ENCODE assay signal across 1 cellular context in the genomic region with DNA sequence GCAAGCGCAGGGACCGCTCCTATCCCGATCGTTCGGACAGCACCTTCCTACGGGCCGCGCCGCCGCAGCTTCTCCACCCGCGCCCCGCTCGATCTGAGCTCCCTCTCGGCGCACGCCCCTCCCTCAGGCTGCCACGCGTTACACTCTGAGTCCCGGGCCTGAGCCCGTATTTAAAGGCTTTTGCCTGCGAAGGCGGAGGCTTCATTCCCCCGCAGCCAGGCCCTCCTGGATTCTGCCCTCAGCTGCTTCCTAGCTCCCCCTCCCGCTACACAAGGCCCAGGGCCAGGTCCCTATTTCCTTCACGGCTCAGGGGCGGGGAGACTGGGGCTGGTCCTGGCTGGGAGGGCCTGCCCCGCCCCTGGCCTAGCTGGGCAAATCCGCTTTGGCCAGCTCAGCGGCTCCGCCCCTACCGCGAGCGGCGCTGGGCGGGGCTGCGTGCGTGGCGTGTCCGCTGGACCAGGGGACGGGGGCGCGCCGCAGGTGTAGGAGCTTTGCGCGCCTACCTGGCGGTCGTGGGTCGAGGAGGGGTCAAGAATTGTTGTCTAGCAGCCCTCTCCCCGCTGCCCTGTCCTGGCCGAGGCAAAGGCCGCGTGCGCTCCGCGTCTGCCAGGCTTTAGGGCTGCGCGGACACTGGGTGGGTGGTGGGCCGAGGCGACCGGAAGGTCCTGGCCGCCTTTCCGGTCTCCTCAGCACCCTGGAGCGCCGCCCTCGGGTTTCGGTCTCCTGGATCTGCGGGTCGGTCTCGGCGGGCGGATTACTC.
TF ChIP-seq lines count a peak whose summit lies in the region.

A gene (minus strand): TSS at position 144 of the 760 bp plus-strand sequence. CDS start 5,927 bp downstream, outside the sequence.

TF ChIP-seq in HepG2, 621 proteins besides CTCF, POLR2A, EP300 and RAD21 (continued from another document and continues in another):
- TF ChIP-seq, protein P1, sequence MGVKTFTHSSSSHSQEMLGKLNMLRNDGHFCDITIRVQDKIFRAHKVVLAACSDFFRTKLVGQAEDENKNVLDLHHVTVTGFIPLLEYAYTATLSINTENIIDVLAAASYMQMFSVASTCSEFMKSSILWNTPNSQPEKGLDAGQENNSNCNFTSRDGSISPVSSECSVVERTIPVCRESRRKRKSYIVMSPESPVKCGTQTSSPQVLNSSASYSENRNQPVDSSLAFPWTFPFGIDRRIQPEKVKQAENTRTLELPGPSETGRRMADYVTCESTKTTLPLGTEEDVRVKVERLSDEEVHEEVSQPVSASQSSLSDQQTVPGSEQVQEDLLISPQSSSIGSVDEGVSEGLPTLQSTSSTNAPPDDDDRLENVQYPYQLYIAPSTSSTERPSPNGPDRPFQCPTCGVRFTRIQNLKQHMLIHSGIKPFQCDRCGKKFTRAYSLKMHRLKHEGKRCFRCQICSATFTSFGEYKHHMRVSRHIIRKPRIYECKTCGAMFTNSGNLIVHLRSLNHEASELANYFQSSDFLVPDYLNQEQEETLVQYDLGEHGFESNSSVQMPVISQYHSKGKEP (CRISPR knock-in tag; IDR thresholded peaks at IDR 0.05): peak; percentile 87
- TF ChIP-seq KDM2A (CRISPR knock-in tag; IDR thresholded peaks at IDR 0.05; ENCODE audit: borderline replicate concordance, low read depth) (peak; percentile 83), ZNF235 (CRISPR knock-in tag; IDR thresholded peaks at IDR 0.05; ENCODE audit: borderline replicate concordance) (peak; percentile 96), FOXM1 (CRISPR knock-in tag; IDR thresholded peaks at IDR 0.05) (peak; percentile 89; the same call in 1 of the 2 replicates), RBAK (CRISPR knock-in tag; IDR thresholded peaks at IDR 0.05) (no peak), ZFP90 (CRISPR knock-in tag; IDR thresholded peaks at IDR 0.05; ENCODE audit: borderline replicate concordance) (peak; percentile 17; the same call in 1 of the 2 replicates), ATAD3A (CRISPR knock-in tag; IDR thresholded peaks at IDR 0.05) (no peak), ZNF432 (CRISPR knock-in tag; IDR thresholded peaks at IDR 0.05; ENCODE audit: borderline replicate concordance) (no peak), ZSCAN29 (CRISPR knock-in tag; conservative IDR thresholded peaks at IDR 0.05) (0 out of 2 replicates have a peak, but pooled peaks have one; percentile 58), ZNF232 (CRISPR knock-in tag; IDR thresholded peaks at IDR 0.05; ENCODE audit: borderline replicate concordance) (peak; percentile 38; the same call in 1 of the 2 replicates), BCL6 (CRISPR knock-in tag; IDR thresholded peaks at IDR 0.05) (peak; percentile 60), ZNF569 (CRISPR knock-in tag; IDR thresholded peaks at IDR 0.05; ENCODE audit: borderline replicate concordance) (no peak), ZNF670 (CRISPR knock-in tag; IDR thresholded peaks at IDR 0.05; ENCODE audit: borderline replicate concordance) (peak; percentile 96), ARNT2 (CRISPR knock-in tag; IDR thresholded peaks at IDR 0.05; ENCODE audit: low read depth) (peak; percentile 96), ZNF563 (CRISPR knock-in tag; IDR thresholded peaks at IDR 0.05) (peak; percentile 93), ZNF781 (CRISPR knock-in tag; IDR thresholded peaks at IDR 0.05; ENCODE audit: borderline replicate concordance, not compliant biosample characterization) (no peak), ZNF672 (CRISPR knock-in tag; IDR thresholded peaks at IDR 0.05) (peak; percentile 94), BRD4 (CRISPR knock-in tag; IDR thresholded peaks at IDR 0.05) (0 out of 2 replicates have a peak, but pooled peaks have one; percentile 21), MLLT10 (CRISPR knock-in tag; IDR thresholded peaks at IDR 0.05) (peak; percentile 90; the same call in 1 of the 2 replicates), JUND (CRISPR knock-in tag; IDR thresholded peaks at IDR 0.05) (no peak), ELF3 (CRISPR knock-in tag; IDR thresholded peaks at IDR 0.05) (peak; percentile 95), ZSCAN20 (CRISPR knock-in tag; IDR thresholded peaks at IDR 0.05; ENCODE audit: borderline replicate concordance) (no peak; the same call in 1 of the 2 replicates), ZNF703 (CRISPR knock-in tag; IDR thresholded peaks at IDR 0.05; ENCODE audit: borderline replicate concordance) (peak; percentile 89), ZNF33A (CRISPR knock-in tag; IDR thresholded peaks at IDR 0.05; ENCODE audit: borderline replicate concordance) (peak; percentile 90; the same call in 1 of the 2 replicates), ZNF615 (CRISPR knock-in tag; IDR thresholded peaks at IDR 0.05; ENCODE audit: borderline replicate concordance) (no peak), ZNF484 (CRISPR knock-in tag; IDR thresholded peaks at IDR 0.05; ENCODE audit: borderline replicate concordance, low read depth) (no peak), MEF2D (CRISPR knock-in tag; IDR thresholded peaks at IDR 0.05) (peak; percentile 87), ZNF724P (CRISPR knock-in tag; IDR thresholded peaks at IDR 0.05; ENCODE audit: borderline replicate concordance) (peak; percentile 79), IKZF4 (CRISPR knock-in tag; IDR thresholded peaks at IDR 0.05; ENCODE audit: borderline replicate concordance, low read depth, not compliant biosample characterization) (peak; percentile 29), ONECUT2 (CRISPR knock-in tag; IDR thresholded peaks at IDR 0.05) (peak; percentile 60), HOXD1 (CRISPR knock-in tag; IDR thresholded peaks at IDR 0.05) (no peak), NR2F6 (IDR thresholded peaks at IDR 0.05) (peak; percentile 28; the same call in 1 of the 2 replicates), NR2F6 (CRISPR knock-in tag; IDR thresholded peaks at IDR 0.05) (peak; percentile 42; the same call in 1 of the 2 replicates), NBN (conservative IDR thresholded peaks at IDR 0.05) (no peak), REXO4 (CRISPR knock-in tag; IDR thresholded peaks at IDR 0.05; ENCODE audit: borderline replicate concordance) (no peak)
- TF ChIP-seq, protein P2, sequence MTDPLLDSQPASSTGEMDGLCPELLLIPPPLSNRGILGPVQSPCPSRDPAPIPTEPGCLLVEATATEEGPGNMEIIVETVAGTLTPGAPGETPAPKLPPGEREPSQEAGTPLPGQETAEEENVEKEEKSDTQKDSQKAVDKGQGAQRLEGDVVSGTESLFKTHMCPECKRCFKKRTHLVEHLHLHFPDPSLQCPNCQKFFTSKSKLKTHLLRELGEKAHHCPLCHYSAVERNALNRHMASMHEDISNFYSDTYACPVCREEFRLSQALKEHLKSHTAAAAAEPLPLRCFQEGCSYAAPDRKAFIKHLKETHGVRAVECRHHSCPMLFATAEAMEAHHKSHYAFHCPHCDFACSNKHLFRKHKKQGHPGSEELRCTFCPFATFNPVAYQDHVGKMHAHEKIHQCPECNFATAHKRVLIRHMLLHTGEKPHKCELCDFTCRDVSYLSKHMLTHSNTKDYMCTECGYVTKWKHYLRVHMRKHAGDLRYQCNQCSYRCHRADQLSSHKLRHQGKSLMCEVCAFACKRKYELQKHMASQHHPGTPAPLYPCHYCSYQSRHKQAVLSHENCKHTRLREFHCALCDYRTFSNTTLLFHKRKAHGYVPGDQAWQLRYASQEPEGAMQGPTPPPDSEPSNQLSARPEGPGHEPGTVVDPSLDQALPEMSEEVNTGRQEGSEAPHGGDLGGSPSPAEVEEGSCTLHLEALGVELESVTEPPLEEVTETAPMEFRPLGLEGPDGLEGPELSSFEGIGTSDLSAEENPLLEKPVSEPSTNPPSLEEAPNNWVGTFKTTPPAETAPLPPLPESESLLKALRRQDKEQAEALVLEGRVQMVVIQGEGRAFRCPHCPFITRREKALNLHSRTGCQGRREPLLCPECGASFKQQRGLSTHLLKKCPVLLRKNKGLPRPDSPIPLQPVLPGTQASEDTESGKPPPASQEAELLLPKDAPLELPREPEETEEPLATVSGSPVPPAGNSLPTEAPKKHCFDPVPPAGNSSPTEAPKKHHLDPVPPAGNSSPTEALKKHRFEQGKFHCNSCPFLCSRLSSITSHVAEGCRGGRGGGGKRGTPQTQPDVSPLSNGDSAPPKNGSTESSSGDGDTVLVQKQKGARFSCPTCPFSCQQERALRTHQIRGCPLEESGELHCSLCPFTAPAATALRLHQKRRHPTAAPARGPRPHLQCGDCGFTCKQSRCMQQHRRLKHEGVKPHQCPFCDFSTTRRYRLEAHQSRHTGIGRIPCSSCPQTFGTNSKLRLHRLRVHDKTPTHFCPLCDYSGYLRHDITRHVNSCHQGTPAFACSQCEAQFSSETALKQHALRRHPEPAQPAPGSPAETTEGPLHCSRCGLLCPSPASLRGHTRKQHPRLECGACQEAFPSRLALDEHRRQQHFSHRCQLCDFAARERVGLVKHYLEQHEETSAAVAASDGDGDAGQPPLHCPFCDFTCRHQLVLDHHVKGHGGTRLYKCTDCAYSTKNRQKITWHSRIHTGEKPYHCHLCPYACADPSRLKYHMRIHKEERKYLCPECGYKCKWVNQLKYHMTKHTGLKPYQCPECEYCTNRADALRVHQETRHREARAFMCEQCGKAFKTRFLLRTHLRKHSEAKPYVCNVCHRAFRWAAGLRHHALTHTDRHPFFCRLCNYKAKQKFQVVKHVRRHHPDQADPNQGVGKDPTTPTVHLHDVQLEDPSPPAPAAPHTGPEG (CRISPR knock-in tag; IDR thresholded peaks at IDR 0.05): peak; percentile 82
- TF ChIP-seq, protein P3, sequence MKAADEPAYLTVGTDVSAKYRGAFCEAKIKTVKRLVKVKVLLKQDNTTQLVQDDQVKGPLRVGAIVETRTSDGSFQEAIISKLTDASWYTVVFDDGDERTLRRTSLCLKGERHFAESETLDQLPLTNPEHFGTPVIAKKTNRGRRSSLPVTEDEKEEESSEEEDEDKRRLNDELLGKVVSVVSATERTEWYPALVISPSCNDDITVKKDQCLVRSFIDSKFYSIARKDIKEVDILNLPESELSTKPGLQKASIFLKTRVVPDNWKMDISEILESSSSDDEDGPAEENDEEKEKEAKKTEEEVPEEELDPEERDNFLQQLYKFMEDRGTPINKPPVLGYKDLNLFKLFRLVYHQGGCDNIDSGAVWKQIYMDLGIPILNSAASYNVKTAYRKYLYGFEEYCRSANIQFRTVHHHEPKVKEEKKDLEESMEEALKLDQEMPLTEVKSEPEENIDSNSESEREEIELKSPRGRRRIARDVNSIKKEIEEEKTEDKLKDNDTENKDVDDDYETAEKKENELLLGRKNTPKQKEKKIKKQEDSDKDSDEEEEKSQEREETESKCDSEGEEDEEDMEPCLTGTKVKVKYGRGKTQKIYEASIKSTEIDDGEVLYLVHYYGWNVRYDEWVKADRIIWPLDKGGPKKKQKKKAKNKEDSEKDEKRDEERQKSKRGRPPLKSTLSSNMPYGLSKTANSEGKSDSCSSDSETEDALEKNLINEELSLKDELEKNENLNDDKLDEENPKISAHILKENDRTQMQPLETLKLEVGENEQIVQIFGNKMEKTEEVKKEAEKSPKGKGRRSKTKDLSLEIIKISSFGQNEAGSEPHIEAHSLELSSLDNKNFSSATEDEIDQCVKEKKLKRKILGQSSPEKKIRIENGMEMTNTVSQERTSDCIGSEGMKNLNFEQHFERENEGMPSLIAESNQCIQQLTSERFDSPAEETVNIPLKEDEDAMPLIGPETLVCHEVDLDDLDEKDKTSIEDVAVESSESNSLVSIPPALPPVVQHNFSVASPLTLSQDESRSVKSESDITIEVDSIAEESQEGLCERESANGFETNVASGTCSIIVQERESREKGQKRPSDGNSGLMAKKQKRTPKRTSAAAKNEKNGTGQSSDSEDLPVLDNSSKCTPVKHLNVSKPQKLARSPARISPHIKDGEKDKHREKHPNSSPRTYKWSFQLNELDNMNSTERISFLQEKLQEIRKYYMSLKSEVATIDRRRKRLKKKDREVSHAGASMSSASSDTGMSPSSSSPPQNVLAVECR (CRISPR knock-in tag; IDR thresholded peaks at IDR 0.05; ENCODE audit: borderline replicate concordance): peak; percentile 93
- TF ChIP-seq, protein P4, sequence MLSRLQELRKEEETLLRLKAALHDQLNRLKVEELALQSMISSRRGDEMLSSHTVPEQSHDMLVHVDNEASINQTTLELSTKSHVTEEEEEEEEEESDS (CRISPR knock-in tag; IDR thresholded peaks at IDR 0.05; ENCODE audit: borderline replicate concordance): no peak
- TF ChIP-seq, protein P5, sequence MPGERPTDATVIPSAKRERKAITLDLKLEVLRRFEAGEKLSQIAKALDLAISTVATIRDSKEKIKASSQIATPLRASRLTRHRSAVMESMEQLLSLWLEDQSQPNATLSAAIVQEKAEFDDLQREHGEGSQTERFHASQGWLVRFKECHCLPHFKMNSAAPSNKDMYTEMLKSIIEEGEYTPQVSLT (CRISPR knock-in tag; IDR thresholded peaks at IDR 0.05; ENCODE audit: borderline replicate concordance, low read depth): no peak
- TF ChIP-seq, protein P6, sequence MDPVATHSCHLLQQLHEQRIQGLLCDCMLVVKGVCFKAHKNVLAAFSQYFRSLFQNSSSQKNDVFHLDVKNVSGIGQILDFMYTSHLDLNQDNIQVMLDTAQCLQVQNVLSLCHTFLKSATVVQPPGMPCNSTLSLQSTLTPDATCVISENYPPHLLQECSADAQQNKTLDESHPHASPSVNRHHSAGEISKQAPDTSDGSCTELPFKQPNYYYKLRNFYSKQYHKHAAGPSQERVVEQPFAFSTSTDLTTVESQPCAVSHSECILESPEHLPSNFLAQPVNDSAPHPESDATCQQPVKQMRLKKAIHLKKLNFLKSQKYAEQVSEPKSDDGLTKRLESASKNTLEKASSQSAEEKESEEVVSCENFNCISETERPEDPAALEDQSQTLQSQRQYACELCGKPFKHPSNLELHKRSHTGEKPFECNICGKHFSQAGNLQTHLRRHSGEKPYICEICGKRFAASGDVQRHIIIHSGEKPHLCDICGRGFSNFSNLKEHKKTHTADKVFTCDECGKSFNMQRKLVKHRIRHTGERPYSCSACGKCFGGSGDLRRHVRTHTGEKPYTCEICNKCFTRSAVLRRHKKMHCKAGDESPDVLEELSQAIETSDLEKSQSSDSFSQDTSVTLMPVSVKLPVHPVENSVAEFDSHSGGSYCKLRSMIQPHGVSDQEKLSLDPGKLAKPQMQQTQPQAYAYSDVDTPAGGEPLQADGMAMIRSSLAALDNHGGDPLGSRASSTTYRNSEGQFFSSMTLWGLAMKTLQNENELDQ (CRISPR knock-in tag; IDR thresholded peaks at IDR 0.05; ENCODE audit: borderline replicate concordance): peak; percentile 57; the same call in 1 of the 2 replicates
